In the genomic region with DNA sequence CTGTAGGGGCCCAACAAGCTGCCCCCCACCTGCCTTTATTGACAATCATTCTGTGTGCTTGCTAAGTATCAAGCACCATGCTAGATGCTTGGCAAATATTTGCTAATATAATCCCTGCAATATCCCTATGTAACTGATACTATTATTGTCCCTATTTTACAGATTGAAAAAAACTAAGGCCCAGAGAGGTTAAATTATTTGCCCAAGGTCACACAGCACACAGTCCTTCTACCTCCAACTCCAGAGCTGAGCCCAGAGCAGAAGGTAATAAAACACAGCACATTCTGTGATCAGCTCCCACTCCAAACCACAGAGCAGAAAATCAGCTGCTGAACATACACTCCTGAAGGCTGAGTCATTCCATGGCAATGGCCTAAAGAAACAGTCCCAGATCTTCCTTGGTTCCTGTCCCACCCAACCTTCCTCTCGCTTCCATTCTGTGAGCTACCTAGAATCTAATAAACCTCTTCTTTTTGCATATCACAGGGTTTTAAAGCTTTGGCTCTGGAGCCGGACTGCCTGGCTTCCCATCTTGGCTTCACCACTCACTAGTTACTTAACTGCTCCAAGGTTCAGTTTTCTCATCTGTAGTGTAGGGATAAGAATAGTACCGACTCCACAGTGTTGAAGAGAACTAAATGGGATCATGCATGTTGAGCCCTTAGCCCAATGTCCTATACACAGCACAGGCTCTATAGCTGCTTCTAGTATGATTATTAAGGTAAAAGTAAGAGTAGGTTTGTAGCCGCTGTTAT, we compare ENCODE assay signal across 11 cellular contexts.
DNase-seq lines count a peak whose midpoint lies in the region; ATAC-seq and TF ChIP-seq lines count a peak whose summit lies in the region.
"Had no signal": no experiment of that assay in that cellular context is flagged by ENCODE, and none has a peak within 500 bp of the region (broad histone marks: within the 10 kb centered on the region; RNA-seq: fewer than 3 reads in every experiment).

No MANE protein-coding gene starts in this region.

- no peaks in the 10 kb centered on the region for H3K27me3 ChIP-seq in AG04450 (ENCODE audit: control insufficient read depth, insufficient read depth, low read length)
- H3K27me3 ChIP-seq in kidney epithelial cell (ENCODE audit: control insufficient read depth, insufficient read depth, low read length): no peaks in the 10 kb centered on the region
- no peaks in the 10 kb centered on the region for H3K27me3 ChIP-seq in ascending aorta

- POLR2A ChIA-PET in AG04450 (lab: Yijun Ruan, JAX): interaction anchor here (1.4 kb wide), 1 partner anchor 30 kb away, joined by 4 read pairs; no protein-coding TSS in a partner anchor

- H3K4me3 ChIP-seq in AG04450 (ENCODE audit: low read depth, low read length) (no peak overlapping the region), HFF-Myc (replicated peaks; ENCODE audit: low read depth, low read length) (no peak overlapping the region), kidney epithelial cell (ENCODE audit: low read depth, low read length) (no peak overlapping the region), ascending aorta (no peak overlapping the region)

- CTCF ChIA-PET in AG04450 (lab: Charles Lee): interaction anchor here (0.9 to 1.2 kb wide), 2 partner anchors 172 to 405 kb away, joined by 3 read pairs; no protein-coding TSS in a partner anchor

- H3K9me3 ChIP-seq in AG04450 (ENCODE audit: control insufficient read depth, insufficient read depth, low read length) (no peaks in the 10 kb centered on the region), ascending aorta (no peaks in the 10 kb centered on the region)

- H3K36me3 ChIP-seq in kidney epithelial cell (ENCODE audit: control insufficient read depth, insufficient read depth, low read length) (no peaks in the 10 kb centered on the region), ascending aorta (no peaks in the 10 kb centered on the region)

- ATAC-seq in HG03175 (IDR thresholded peaks at IDR 0.05; ENCODE audit: unreplicated experiment) (no peak), HG03354 (IDR thresholded peaks at IDR 0.05; ENCODE audit: poor library complexity, severe bottlenecking, unreplicated experiment) (no peak)
- ATAC-seq: activated CD8-positive, alpha-beta memory T cell treated with anti-CD3 and anti-CD28 coated beads, Interleukin-2, amount 10 ng/mL, durations not matched to agents 7 days and 5 days; stimulated activated naive B cell treated with anti-CD40 and anti-IgM and Interleukin-4, amounts not matched to agents 10 μg/mL and 1 μg/mL and 100 μg/mL, for 72 hours had no signal

- TF ChIP-seq CTCF in AG04450 (IDR thresholded peaks at IDR 0.05; ENCODE audit: low read depth, low read length): no peak
- no peak for TF ChIP-seq CTCF in HFF-Myc (IDR thresholded peaks at IDR 0.05; ENCODE audit: low read depth, low read length, missing control alignments)
- no peak for TF ChIP-seq CTCF in kidney epithelial cell (IDR thresholded peaks at IDR 0.05; ENCODE audit: insufficient read depth, low read length, poor library complexity, severe bottlenecking)
- TF ChIP-seq CTCF in ascending aorta (IDR thresholded peaks at IDR 0.05): no peak

- DNase-seq in AG04450 (ENCODE audit: low read depth, low spot score) (peak; percentile 45), HFF-Myc (ENCODE audit: extremely low read depth, low read depth) (peak; percentile 53), astrocyte of the hippocampus (ENCODE audit: low read depth, low spot score) (peak; percentile 81), kidney epithelial cell (ENCODE audit: low read depth) (peak; percentile 86), ascending aorta (ENCODE audit: low spot score in 2 of 2) (no peak), DMS79 (lab: John Stamatoyannopoulos, UW) (no peak)
- DNase-seq: activated CD8-positive, alpha-beta memory T cell treated with anti-CD3 and anti-CD28 coated beads, Interleukin-2, amount 10 ng/mL, durations not matched to agents 7 days and 5 days; NCI-H1930; stimulated activated naive B cell treated with anti-CD40 and anti-IgM and Interleukin-4, amounts not matched to agents 10 μg/mL and 1 μg/mL and 100 μg/mL, for 72 hours had no signal

- H3K4me1 ChIP-seq in ascending aorta: no peaks in the 10 kb centered on the region

- intact Hi-C loops in ascending aorta (cut with DNase I): no loop called here

- H3K27ac ChIP-seq in AG04450 (ENCODE audit: low read depth, low read length) (peak overlapping the region; percentile 42), ascending aorta (no peak overlapping the region)

Comparison
In these comparisons a context has a peak if more than half of its experiments do, and no peak if none do; other contexts are left out.
1. DNase-seq: peak in AG04450 (single experiment), HFF-Myc (single experiment), astrocyte of the hippocampus (single experiment) and kidney epithelial cell (single experiment); none in ascending aorta (0 of 2) and DMS79 (single experiment).